Comparison of ENCODE assay signal across 32 cellular contexts in genomic region chr2:218384975-218385374, GRCh38. TPM values are rescaled to one million over a fixed set of nuclear protein-coding genes. Genes with fewer than 3 reads are reported as not detected.
"Had no signal": no experiment of that assay in that cellular context is flagged by ENCODE, and none has a peak within 500 bp of the region (broad histone marks: within the 10 kb centered on the region; RNA-seq: fewer than 3 reads in every experiment).

No MANE protein-coding gene starts in this region.

- H3K27ac ChIP-seq: brain microvascular endothelial cell, PC-9 had no signal

- ATAC-seq: activated CD8-positive, alpha-beta T cell treated with anti-CD3 and anti-CD28 coated beads for 36 hours; activated T-cell treated with anti-CD3 and anti-CD28 coated beads, Interleukin-2, amount 50 U/mL, for 72 hours; activated T-helper 17 cell treated with anti-CD3 and anti-CD28 coated beads, Interleukin-2, amount 50 U/mL, for 72 hours had no signal

- H3K4me2 ChIP-seq: PC-9 had no signal

- H2AFZ ChIP-seq: PC-9 had no signal

- H3K9me3 ChIP-seq: MG63 had no signal

- DNase-seq: activated CD4-positive, alpha-beta T cell treated with anti-CD3 and anti-CD28 coated beads, Interleukin-2, amount 10 ng/mL, durations not matched to agents 24 days and 14 days; activated CD4-positive, alpha-beta T cell treated with anti-CD3 and anti-CD28 coated beads, Interleukin-2, amount 50 U/mL, for 4 hours; activated CD8-positive, alpha-beta T cell treated with anti-CD3 and anti-CD28 coated beads for 36 hours; activated effector memory CD4-positive, alpha-beta T cell treated with anti-CD3 and anti-CD28 coated beads, Interleukin-2, amount 50 U/mL, for 16 hours; activated naive CD4-positive, alpha-beta T cell; activated naive CD4-positive, alpha-beta T cell treated with anti-CD3 and anti-CD28 coated beads, Interleukin-2, amount 50 U/mL, for 16 hours; activated naive CD8-positive, alpha-beta T cell treated with anti-CD3 and anti-CD28 coated beads for 36 hours; activated T-cell treated with anti-CD3 and anti-CD28 coated beads, Interleukin-2, amount 50 U/mL, for 1 hour; activated T-cell treated with anti-CD3 and anti-CD28 coated beads, Interleukin-2, amount 50 U/mL, for 72 hours; amniotic stem cell; aorta; brain microvascular endothelial cell; Kasumi-1; KG1; MG63; NCI-H1048; NCI-H1105 treated with DMSO at 0.1 percent for 48 hours; NCI-H1436; NCI-H1694; NCI-H1930; NCI-H2081 treated with DMSO at 0.1 percent for 48 hours; NCI-H345; NCI-H524 treated with DMSO at 0.1 percent for 48 hours; NK-92 treated with Interleukin-12 subunit alpha and Interleukin-12 subunit beta, amount 100 ng/mL, for 24 hours; PC-9; Right ventricle myocardium superior; SW 1271; T-helper 1 cell; T-helper 2 cell; T-helper 9 cell had no signal

- H3K4me3 ChIP-seq: MG63, PC-9 had no signal

- H3K36me3 ChIP-seq: brain microvascular endothelial cell, MG63 had no signal

- H3K27me3 ChIP-seq: brain microvascular endothelial cell, MG63 had no signal

RNA-seq across cellular contexts. Expression of gene CATIP, which starts 28.3 kb away (rescaled TPM):
- total RNA-seq: activated CD4-positive, alpha-beta T cell treated with anti-CD3 and anti-CD28 coated beads, Interleukin-2, amount 10 ng/mL, durations not matched to agents 24 days and 14 days; activated CD8-positive, alpha-beta memory T cell treated with anti-CD3 and anti-CD28 coated beads for 36 hours; activated CD8-positive, alpha-beta T cell treated with anti-CD3 and anti-CD28 coated beads for 36 hours; activated naive CD8-positive, alpha-beta T cell treated with anti-CD3 and anti-CD28 coated beads for 36 hours; activated T-cell treated with anti-CD3 and anti-CD28 coated beads, Interleukin-2, amount 50 U/mL, for 72 hours; activated T-helper 17 cell treated with anti-CD3 and anti-CD28 coated beads, Interleukin-2, amount 50 U/mL, for 72 hours; aorta; Right ventricle myocardium superior had no signal

RNA-seq across cellular contexts. Expression of gene VIL1, which starts 33.9 kb away (rescaled TPM):
- total RNA-seq: activated CD4-positive, alpha-beta T cell treated with anti-CD3 and anti-CD28 coated beads, Interleukin-2, amount 10 ng/mL, durations not matched to agents 24 days and 14 days; activated CD8-positive, alpha-beta memory T cell treated with anti-CD3 and anti-CD28 coated beads for 36 hours; activated CD8-positive, alpha-beta T cell treated with anti-CD3 and anti-CD28 coated beads for 36 hours; activated naive CD8-positive, alpha-beta T cell treated with anti-CD3 and anti-CD28 coated beads for 36 hours; activated T-cell treated with anti-CD3 and anti-CD28 coated beads, Interleukin-2, amount 50 U/mL, for 72 hours; PC-9; Right ventricle myocardium superior had no signal
